Comparison of ENCODE assay signal across 10 cellular contexts in the genomic region with DNA sequence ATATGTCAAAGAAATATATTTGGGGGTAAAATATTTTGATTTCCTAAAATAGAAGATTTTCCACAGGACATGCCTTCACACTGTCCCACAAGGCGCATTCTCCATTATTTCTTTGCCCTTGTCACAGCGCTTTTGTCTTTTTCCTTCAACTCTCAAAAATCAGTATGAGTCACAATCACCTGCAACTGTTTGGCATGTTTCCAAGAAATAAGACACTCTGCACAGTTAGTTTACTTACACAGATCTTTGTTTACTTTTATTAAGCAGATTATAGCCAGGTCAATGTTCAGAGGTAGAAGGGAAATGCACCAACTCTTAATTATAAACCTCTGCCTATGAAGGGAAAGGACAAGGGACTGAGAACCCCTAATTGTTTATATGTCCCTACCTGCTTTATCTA. TPM values are rescaled to one million over a fixed set of nuclear protein-coding genes. Genes with fewer than 3 reads are reported as not detected.
A peak's percentile ranks its signal among the peaks of the same experiment; 100 is the strongest.
DNase-seq lines count a peak whose midpoint lies in the region; ATAC-seq, FAIRE-seq and TF ChIP-seq lines count a peak whose summit lies in the region.
"Had no signal": no experiment of that assay in that cellular context is flagged by ENCODE, and none has a peak within 500 bp of the region (broad histone marks: within the 10 kb centered on the region; RNA-seq: fewer than 3 reads in every experiment).

No MANE protein-coding gene starts in this region.

- peak; percentile 18 to 19 for ATAC-seq in activated T-cell treated with anti-CD3 and anti-CD28 coated beads, Interleukin-2, amount 50 U/mL, for 72 hours (replicated peaks in 1 of 2)
- ATAC-seq in GM21423 (IDR thresholded peaks at IDR 0.05; ENCODE audit: unreplicated experiment), result no peak

- peak overlapping the region; percentile 6 for H3K9ac ChIP-seq in smooth muscle cell (ENCODE audit: low read depth)
- H3K9ac ChIP-seq: BLaER1 had no signal

- no peak for TF ChIP-seq POLR2A in vagina (IDR thresholded peaks at IDR 0.05)

- WGBS in smooth muscle cell (ENCODE audit: low lambda C conversion rate), result 74% methylated on average over 2 of the region's 2 CpGs

- intact Hi-C loops in vagina (cut with DNase I), result no loop called here

- H3K4me3 ChIP-seq in fibroblast of mammary gland (ENCODE audit: control insufficient read depth, low read depth, low read length) (no peak overlapping the region), smooth muscle cell (peak overlapping the region; percentile 9), vagina (no peak overlapping the region)
- H3K4me3 ChIP-seq: BLaER1, right atrium auricular region had no signal

- peak overlapping the region; percentile 45 for H3K4me2 ChIP-seq in smooth muscle cell
- H3K4me2 ChIP-seq: BLaER1 had no signal

- H3K36me3 ChIP-seq in smooth muscle cell (ENCODE audit: low read depth) (no peaks in the 10 kb centered on the region), vagina (no peaks in the 10 kb centered on the region)
- H3K36me3 ChIP-seq: BLaER1, right atrium auricular region had no signal

- peaks cover 77% of the 10 kb centered on the region for H3K4me1 Mint-ChIP-seq in activated T-cell treated with anti-CD3 and anti-CD28 coated beads, Interleukin-2, amount 50 U/mL, for 72 hours (ENCODE audit: low read depth)

- no peak for DNase-seq in activated T-cell treated with anti-CD3 and anti-CD28 coated beads, Interleukin-2, amount 50 U/mL, for 72 hours
- DNase-seq in activated T-cell treated with anti-CD3 and anti-CD28 coated beads, Interleukin-2, amount 50 U/mL, for 1 hour, result no peak
- DNase-seq in NCI-H526 treated with DMSO at 0.1 percent for 48 hours (lab: John Stamatoyannopoulos, UW) (peak; percentile 47), fibroblast of mammary gland (ENCODE audit: low read depth) (peak; percentile 50), smooth muscle cell (lab: John Stamatoyannopoulos, UW; ENCODE audit: unreplicated experiment) (no peak), vagina (ENCODE audit: extremely low spot score in 2 of 2) (no peak), HTR-8/SVneo (ENCODE audit: insufficient read length, low spot score) (no peak)

- no peak for FAIRE-seq in HTR-8/SVneo (lab: Jason Lieb, UNC)

- peaks cover 6% of the 10 kb centered on the region for H3F3A ChIP-seq in smooth muscle cell (ENCODE audit: low read depth)

- H3K27ac Mint-ChIP-seq in activated T-cell treated with anti-CD3 and anti-CD28 coated beads, Interleukin-2, amount 50 U/mL, for 72 hours, result no peak overlapping the region

- H3K27me3 Mint-ChIP-seq in activated T-cell treated with anti-CD3 and anti-CD28 coated beads, Interleukin-2, amount 50 U/mL, for 72 hours (ENCODE audit: low read depth), result no peaks in the 10 kb centered on the region

- H3K4me3 Mint-ChIP-seq in activated T-cell treated with anti-CD3 and anti-CD28 coated beads, Interleukin-2, amount 50 U/mL, for 72 hours, result peak overlapping the region in 1 of 2 donors; percentile 38

- H3K9me3 Mint-ChIP-seq in activated T-cell treated with anti-CD3 and anti-CD28 coated beads, Interleukin-2, amount 50 U/mL, for 72 hours, result no peaks in the 10 kb centered on the region

- H3K4me1 ChIP-seq in smooth muscle cell (ENCODE audit: low read depth), result peaks cover 95% of the 10 kb centered on the region
- H3K4me1 ChIP-seq in vagina, result peaks cover 18% of the 10 kb centered on the region
- H3K4me1 ChIP-seq: right atrium auricular region had no signal

- peaks cover 0 to 3% of the 10 kb centered on the region in 2 donors for H3K36me3 Mint-ChIP-seq in activated T-cell treated with anti-CD3 and anti-CD28 coated beads, Interleukin-2, amount 50 U/mL, for 72 hours (ENCODE audit: insufficient read depth in 2 of 2)

- TF ChIP-seq CTCF in fibroblast of mammary gland (conservative IDR thresholded peaks at IDR 0.05; ENCODE audit: control insufficient read depth, insufficient read depth, low read depth, low read length) (no peak), smooth muscle cell (IDR thresholded peaks at IDR 0.05; ENCODE audit: borderline replicate concordance, insufficient read depth, poor library complexity, severe bottlenecking) (no peak), vagina (IDR thresholded peaks at IDR 0.05) (no peak)

- peaks cover 99% of the 10 kb centered on the region for H4K20me1 ChIP-seq in smooth muscle cell (ENCODE audit: low read depth)

- H3K79me2 ChIP-seq in smooth muscle cell (ENCODE audit: low read depth), result peaks cover 98% of the 10 kb centered on the region

- H3K27ac ChIP-seq in smooth muscle cell (ENCODE audit: low read depth) (peak overlapping the region; percentile 67), vagina (no peak overlapping the region)
- H3K27ac ChIP-seq: BLaER1, right atrium auricular region had no signal

- H2AFZ ChIP-seq in smooth muscle cell (ENCODE audit: low read depth), result no peak overlapping the region

- H3K9me3 ChIP-seq in smooth muscle cell (replicated peaks; ENCODE audit: low read depth) (no peaks in the 10 kb centered on the region), vagina (no peaks in the 10 kb centered on the region)
- H3K9me3 ChIP-seq: BLaER1, right atrium auricular region had no signal

- H3K27me3 ChIP-seq in smooth muscle cell (ENCODE audit: low read depth) (no peaks in the 10 kb centered on the region), vagina (no peaks in the 10 kb centered on the region)
- H3K27me3 ChIP-seq: BLaER1, right atrium auricular region had no signal

RNA-seq across cellular contexts. Expression of gene CEMIP2, which starts 9.5 kb away (rescaled TPM):
- 10 to 100 TPM; 46.7 to 62.2 TPM for total RNA-seq in activated T-cell treated with anti-CD3 and anti-CD28 coated beads, Interleukin-2, amount 50 U/mL, for 72 hours
- total RNA-seq in smooth muscle cell, result 103 and 105 TPM in 2 replicates
- 46.1 and 70.3 TPM in 2 replicates for polyA plus RNA-seq in smooth muscle cell
- total RNA-seq in vagina, result 46.7 TPM

Comparison
In these comparisons a context has a peak if more than half of its experiments do, and no peak if none do; other contexts are left out.
1. DNase-seq: peak in NCI-H526 treated with DMSO at 0.1 percent for 48 hours (single experiment) and fibroblast of mammary gland (single experiment); none in activated T-cell treated with anti-CD3 and anti-CD28 coated beads, Interleukin-2, amount 50 U/mL, for 72 hours (0 of 2), activated T-cell treated with anti-CD3 and anti-CD28 coated beads, Interleukin-2, amount 50 U/mL, for 1 hour (single experiment), smooth muscle cell (single experiment), vagina (0 of 2) and HTR-8/SVneo (single experiment).